In the genomic region with DNA sequence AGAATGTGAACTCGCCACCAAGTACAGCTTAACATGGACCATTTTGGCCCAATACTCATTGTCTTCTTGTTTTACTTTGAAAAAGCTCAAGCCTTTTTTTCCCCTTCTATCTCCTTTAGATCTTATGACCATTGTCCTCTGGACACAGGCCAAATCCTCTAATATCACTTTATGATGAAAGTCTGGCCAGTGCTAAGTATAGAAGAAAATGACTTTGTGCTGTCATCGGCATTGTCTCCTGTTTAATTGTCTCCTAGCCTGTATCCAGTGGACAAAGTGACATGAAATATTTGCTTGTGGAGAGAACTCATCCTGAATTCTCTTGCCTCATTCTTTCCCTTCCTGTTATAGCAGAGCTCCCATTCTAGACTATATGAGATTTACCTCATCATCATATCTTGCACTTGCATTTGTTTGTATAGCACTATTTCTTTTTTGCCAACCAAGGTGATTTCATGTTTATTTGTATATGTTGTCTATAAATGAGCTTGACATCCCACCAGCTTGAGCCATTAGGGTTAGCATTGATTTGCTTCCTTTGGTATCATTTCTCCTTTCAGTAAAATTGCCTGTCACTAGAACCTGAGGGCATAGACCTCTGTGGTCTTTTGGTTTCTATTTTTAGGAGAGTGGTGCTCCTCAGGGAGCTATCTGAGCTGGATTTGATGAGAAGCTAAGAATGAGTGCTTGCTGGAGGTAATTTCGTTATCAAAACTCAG, we compare ENCODE assay signal across 12 cellular contexts. TPM values are rescaled to one million over a fixed set of nuclear protein-coding genes. Genes with fewer than 3 reads are reported as not detected.
DNase-seq lines count a peak whose midpoint lies in the region; ATAC-seq, FAIRE-seq and TF ChIP-seq lines count a peak whose summit lies in the region.
"Had no signal": no experiment of that assay in that cellular context is flagged by ENCODE, and none has a peak within 500 bp of the region (broad histone marks: within the 10 kb centered on the region; RNA-seq: fewer than 3 reads in every experiment).

No MANE protein-coding gene starts in this region.

- no peak overlapping the region for H2AFZ ChIP-seq in GM12878 (ENCODE audit: control insufficient read depth, low read depth, low read length)

- POLR2A ChIA-PET in GM12878 (lab: Charles Lee): interaction anchor here (0.6 to 20.9 kb wide), 20 partner anchors 9 to 692 kb away, joined by 3 to 657 read pairs (median 6); a partner anchor contains a TSS

- in situ Hi-C loops in GM12878 (cut with MboI): no loop called here

- BruUV-seq in GM12878 (replicated peaks; lab: Mats Ljungman, UMichigan): no TSS peak

- no peak for FAIRE-seq in GM12878 (lab: Jason Lieb, UNC)

- TF ChIP-seq EP300 in GM12878 (IDR thresholded peaks at IDR 0.05; ENCODE audit: borderline replicate concordance in 1 of 2, control insufficient read depth in 1 of 2, low read depth in 2 of 2, low read length in 2 of 2) (no peak), stomach (IDR thresholded peaks at IDR 0.05) (no peak)

- H3K36me3 ChIP-seq in cardiac muscle cell (no peaks in the 10 kb centered on the region), GM12878 (ENCODE audit: control insufficient read depth in 2 of 2, insufficient read depth in 2 of 2, low read length in 1 of 2) (no peaks in the 10 kb centered on the region), stomach (no peaks in the 10 kb centered on the region)
- H3K36me3 ChIP-seq: tibial artery had no signal

- H3K9me3 ChIP-seq in cardiac muscle cell (ENCODE audit: low read depth): no peaks in the 10 kb centered on the region
- H3K9me3 ChIP-seq in GM12878 (replicated peaks; ENCODE audit: control insufficient read depth, insufficient read depth, low read length): no peaks in the 10 kb centered on the region
- H3K9me3 ChIP-seq in stomach: no peaks in the 10 kb centered on the region
- H3K9me3 ChIP-seq: tibial artery had no signal

- H3K27ac ChIP-seq in cardiac muscle cell (peak overlapping the region; percentile 64), GM12878 (ENCODE audit: control insufficient read depth, insufficient read depth) (peak overlapping the region; percentile 100), stomach (peak overlapping the region in 4 of 5 donors; percentile 21 to 66 (median 52)), dorsolateral prefrontal cortex (no peak overlapping the region)
- H3K27ac ChIP-seq: VCaP had no signal

- H4K20me1 ChIP-seq in GM12878 (ENCODE audit: control insufficient read depth, insufficient read depth): no peaks in the 10 kb centered on the region

- ATAC-seq in left cardiac atrium (no peak), GM12878 (no peak), HG03460 (IDR thresholded peaks at IDR 0.05; ENCODE audit: unreplicated experiment) (no peak)

- peak overlapping the region; percentile 99 for H3K4me2 ChIP-seq in GM12878 (ENCODE audit: control insufficient read depth, insufficient read depth)

- H3K27me3 ChIP-seq in cardiac muscle cell: no peaks in the 10 kb centered on the region
- no peaks in the 10 kb centered on the region for H3K27me3 ChIP-seq in GM12878 (replicated peaks in 1 of 2; ENCODE audit: control insufficient read depth in 2 of 2, insufficient read depth in 2 of 2, low read length in 1 of 2)
- H3K27me3 ChIP-seq in stomach: no peaks in the 10 kb centered on the region
- peaks cover 0 to 5% (median 0%) of the 10 kb centered on the region in 45 donors for H3K27me3 ChIP-seq in dorsolateral prefrontal cortex
- H3K27me3 ChIP-seq: tibial artery had no signal

- peaks cover 55% of the 10 kb centered on the region for H3K4me1 ChIP-seq in cardiac muscle cell (ENCODE audit: low read depth)
- peaks cover 50% of the 10 kb centered on the region for H3K4me1 ChIP-seq in GM12878 (ENCODE audit: control insufficient read depth, insufficient read depth, low read length)
- peaks cover 25 to 77% (median 61%) of the 10 kb centered on the region in 4 donors for H3K4me1 ChIP-seq in stomach

- H3K4me3 ChIP-seq in cardiac muscle cell (no peak overlapping the region), NB4 (ENCODE audit: low read depth, low read length) (no peak overlapping the region), GM12878 (peak overlapping the region; percentile 78), stomach (no peak overlapping the region), dorsolateral prefrontal cortex (no peak overlapping the region)
- H3K4me3 ChIP-seq: tibial artery had no signal

- intact Hi-C loops in left cardiac atrium (cut with DNase I) (loop anchor here in 1 of 2 donors (5.0 to 10.0 kb wide), 2 partner anchors 72 to 350 kb away; a partner anchor contains a TSS), GM12878 (cut with micrococcal nuclease; ENCODE audit: unreplicated experiment) (loop anchor here (5.0 to 10.0 kb wide), 2 partner anchors 265 to 312 kb away; a partner anchor contains a TSS), stomach (cut with DNase I; ENCODE audit: low total_unique reads) (no loop called here), dorsolateral prefrontal cortex (cut with DNase I) (loop anchor here in 1 of 2 donors (10.0 kb wide), 1 partner anchor 352 kb away; a partner anchor contains a TSS)

- TF ChIP-seq POLR2A in NB4 (IDR thresholded peaks at IDR 0.05; ENCODE audit: extremely low read depth, insufficient read length) (no peak), GM12878 (IDR thresholded peaks at IDR 0.05; ENCODE audit: low read depth, low read length) (no peak), stomach (IDR thresholded peaks at IDR 0.05) (no peak)

- DNase-seq in cardiac muscle cell (ENCODE audit: low read depth in 1 of 2, low spot score in 1 of 2) (no peak), left cardiac atrium (no peak), NB4 (ENCODE audit: low read depth) (peak; percentile 44), GM12878 (ENCODE audit: low read depth, low spot score) (no peak), stomach (no peak), D341Med (ENCODE audit: low spot score) (no peak), dorsolateral prefrontal cortex (no peak)
- DNase-seq: effector CD4-positive, alpha-beta T cell; HFFc6; tibial artery had no signal

- peak overlapping the region; percentile 49; the same call in 1 of the 2 replicates for H3K9ac ChIP-seq in GM12878 (ENCODE audit: control insufficient read depth, insufficient read depth, low read length)

- WGBS in GM12878 (ENCODE audit: insufficient coverage, insufficient replicate concordance, low lambda C conversion rate, missing lambda C conversion rate): 50% methylated on average over 3 of the region's 3 CpGs
- 64 to 74% (median 68%) methylated on average over 3 of the region's 3 CpGs for WGBS in stomach, 5 donors

- H3K79me2 ChIP-seq in GM12878 (ENCODE audit: control insufficient read depth, insufficient read depth, low read length): peaks cover 99% of the 10 kb centered on the region

- TF ChIP-seq CTCF in cardiac muscle cell (IDR thresholded peaks at IDR 0.05; ENCODE audit: low read depth, low read length) (no peak), NB4 (IDR thresholded peaks at IDR 0.05; ENCODE audit: low read depth, low read length) (no peak), GM12878 (IDR thresholded peaks at IDR 0.05 in 2 of 3, conservative IDR thresholded peaks at IDR 0.05 in 1 of 3; ENCODE audit: control insufficient read depth in 2 of 3, extremely low read depth in 1 of 3, insufficient read depth in 1 of 3, low read depth in 3 of 3, low read length in 3 of 3) (no peak), stomach (IDR thresholded peaks at IDR 0.05) (no peak), dorsolateral prefrontal cortex (IDR thresholded peaks at IDR 0.05 in 54 of 56, conservative IDR thresholded peaks at IDR 0.05 in 2 of 56; ENCODE audit: low read depth in 1 of 56, partially characterized antibody in 56 of 56) (no peak)

- CTCF ChIA-PET in GM12878 (lab: Yijun Ruan, JAX): interaction anchor here (0.6 to 20.3 kb wide), 27 partner anchors 9 to 352 kb away, joined by 3 to 261 read pairs (median 4); a partner anchor contains a TSS

- no peak for TF ChIP-seq RAD21 in GM12878 (IDR thresholded peaks at IDR 0.05; ENCODE audit: insufficient read depth, low read depth, low read length)

- SMC1A ChIA-PET in GM12878 (lab: Charles Lee; ENCODE audit: uncharacterized antibody, unreplicated experiment): interaction anchor here (0.5 to 34.8 kb wide), 15 partner anchors 7 to 349 kb away, joined by 3 to 1117 read pairs (median 5); a partner anchor contains a TSS

- RAD21 ChIA-PET in GM12878 (lab: Charles Lee; ENCODE audit: unreplicated experiment): interaction anchor here (0.6 to 18.7 kb wide), 23 partner anchors 9 to 349 kb away, joined by 3 to 501 read pairs (median 9); a partner anchor contains a TSS

TF ChIP-seq in GM12878, 131 proteins besides CTCF, POLR2A, EP300 and RAD21 (continues in another document):
- TF ChIP-seq IRF4 (IDR thresholded peaks at IDR 0.05; ENCODE audit: low read depth, low read length) (no peak), MEF2B (IDR thresholded peaks at IDR 0.05; ENCODE audit: partially characterized antibody, poor library complexity, severe bottlenecking) (peak; percentile 65)

RNA-seq across cellular contexts. Expression of a gene that starts 18.8 kb away (rescaled TPM):
- total RNA-seq in cardiac muscle cell (20.8 and 21.9 TPM in 2 replicates), left cardiac atrium (1 to 10 TPM; 4.7 to 8.6 TPM), GM12878 (2014; rRNA removed) (140 and 157 TPM in 2 replicates), GM12878 (2014; rRNA removed; fragmentation: Illumina TruSeq; extraction: Trizol) (178 and 183 TPM in 2 replicates), GM12878 (2021) (116 and 124 TPM in 2 replicates), stomach (10 to 100 TPM in 3 of 5 donors, 1 to 10 TPM in 2; 1.2 to 37.1 (median 10.7) TPM), dorsolateral prefrontal cortex (1 to 10 TPM in 105 of 120 experiments, under 1 TPM in 15; 0.25 to 6.9 (median 1.9) TPM)
- polyA plus RNA-seq in cardiac muscle cell (24.9 and 29.0 TPM in 2 replicates), GM12878 (2011; rRNA removed) (169 and 264 TPM in 2 replicates), GM12878 (2014; fragmentation: Illumina TruSeq; extraction: Trizol) (180 and 219 TPM in 2 replicates), GM12878 (2014; fragmentation: Nextera tagmentation; extraction: Ambion mirVana) (100 to 1,000 TPM; 217 to 324 TPM), GM12878 (2014; rRNA removed) (108 and 144 TPM in 2 replicates), GM12878 (2016; fragmentation: Nextera tagmentation; extraction: Ambion mirVana) (100 to 1,000 TPM; 177 to 181 TPM), stomach (10 to 100 TPM in 2 of 3 donors, 1 to 10 TPM in 1; 9.6 to 18.4 (median 14.9) TPM)
- 75.1 and 80.9 TPM in 2 replicates for total RNA-seq in GM12878 (2013; cell fraction: nucleolus; rRNA removed)
- polyA plus RNA-seq in GM12878 (2011; ENCODE audit: low read depth): 51.5 TPM
- 66.2 and 70.2 TPM in 2 replicates for polyA plus RNA-seq in GM12878 (2011; cell fraction: cytosol; rRNA removed)
- polyA plus RNA-seq in GM12878 (2011; cell fraction: nucleus; rRNA removed): 51.6 and 57.2 TPM in 2 replicates
- 82.6 and 119 TPM in 2 replicates for polyA plus RNA-seq in GM12878 (2012)
- polyA minus RNA-seq in GM12878 (2011; rRNA and poly(A)+ RNA removed): 69.6 and 132 TPM in 2 replicates
- polyA minus RNA-seq in GM12878 (2011; cell fraction: cytosol; rRNA and poly(A)+ RNA removed): 56.4 and 60.0 TPM in 2 replicates
- polyA minus RNA-seq in GM12878 (2011; cell fraction: nucleus; rRNA and poly(A)+ RNA removed): 30.6 and 45.0 TPM in 2 replicates

Comparison
In these comparisons a context has a peak if more than half of its experiments do, and no peak if none do; other contexts are left out.
1. H3K27ac ChIP-seq: peak in cardiac muscle cell (single experiment), GM12878 (single experiment) and stomach (4 of 5); none in dorsolateral prefrontal cortex (0 of 59).